ENCODE assay signal across 18 cellular contexts in genomic region chr6:127510876-127511275, GRCh38. TPM values are rescaled to one million over a fixed set of nuclear protein-coding genes. Genes with fewer than 3 reads are reported as not detected.
A peak's percentile ranks its signal among the peaks of the same experiment; 100 is the strongest.
DNase-seq lines count a peak whose midpoint lies in the region; ATAC-seq and TF ChIP-seq lines count a peak whose summit lies in the region.
"Had no signal": no experiment of that assay in that cellular context is flagged by ENCODE, and none has a peak within 500 bp of the region (broad histone marks: within the 10 kb centered on the region; RNA-seq: fewer than 3 reads in every experiment).

No MANE protein-coding gene starts in this region.

- peaks cover 25% of the 10 kb centered on the region for H3K79me2 ChIP-seq in Loucy (ENCODE audit: insufficient read depth, low read length)

- H3K4me1 Mint-ChIP-seq in glutamatergic neuron (ENCODE audit: low read depth, unreplicated experiment), result peaks cover 29% of the 10 kb centered on the region

- DNase-seq in glutamatergic neuron (no peak), activated gamma-delta T cell treated with Interleukin-2 at 50 U/mL for 16 hours (no peak)
- no peak for DNase-seq in activated CD8-positive, alpha-beta memory T cell treated with anti-CD3 and anti-CD28 coated beads, Interleukin-2, amount 50 U/mL, for 48 hours
- DNase-seq: ACHN; Caco-2; CD4-positive, alpha-beta T cell; DND-41; EL; HCEC 1CT had no signal

- no peak overlapping the region for H3K9ac ChIP-seq in Loucy (ENCODE audit: low read depth, low read length, poor library complexity, severe bottlenecking)

- H3K4me3 Mint-ChIP-seq in glutamatergic neuron (ENCODE audit: unreplicated experiment), result peak overlapping the region; percentile 9
- H3K4me3 Mint-ChIP-seq: CD4-positive, alpha-beta T cell; GM23338 had no signal

- H3K9me2 ChIP-seq in Loucy (replicated peaks; ENCODE audit: low read depth, low read length), result no peaks in the 10 kb centered on the region

- no peak overlapping the region for H3K27ac Mint-ChIP-seq in glutamatergic neuron (ENCODE audit: unreplicated experiment)
- H3K27ac Mint-ChIP-seq: CD4-positive, alpha-beta T cell; GM23338 had no signal

- no peak overlapping the region for H2AFZ ChIP-seq in Loucy (ENCODE audit: low read length)
- H2AFZ ChIP-seq: GM23338 had no signal

- peaks cover 10% of the 10 kb centered on the region for H3K27me3 Mint-ChIP-seq in glutamatergic neuron (ENCODE audit: unreplicated experiment)
- H3K27me3 Mint-ChIP-seq: CD4-positive, alpha-beta T cell had no signal

- peaks cover 18% of the 10 kb centered on the region for H3K9me3 Mint-ChIP-seq in glutamatergic neuron (ENCODE audit: unreplicated experiment)
- H3K9me3 Mint-ChIP-seq: CD4-positive, alpha-beta T cell; GM23338 had no signal

- H3K9me3 ChIP-seq in Loucy (ENCODE audit: insufficient read depth, low read depth, low read length), result no peaks in the 10 kb centered on the region
- H3K9me3 ChIP-seq: Caco-2 had no signal

- H3K36me3 ChIP-seq in Loucy (ENCODE audit: insufficient read depth, low read length), result 0 out of 2 replicates have a peak, but pooled peaks cover 3% of the 10 kb centered on the region

- no peaks in the 10 kb centered on the region for H3F3A ChIP-seq in Loucy (ENCODE audit: low read depth)

- TF ChIP-seq CTCF in Loucy (conservative IDR thresholded peaks at IDR 0.05; ENCODE audit: low read length) (no peak), VCaP (conservative IDR thresholded peaks at IDR 0.05) (no peak), glutamatergic neuron (IDR thresholded peaks at IDR 0.05; ENCODE audit: partially characterized antibody, unreplicated experiment) (no peak)

- peaks cover 40% of the 10 kb centered on the region for H3K4me1 ChIP-seq in Loucy (ENCODE audit: insufficient read depth, low read length, poor library complexity, severe bottlenecking)
- H3K4me1 ChIP-seq: Caco-2 had no signal

- H3K27ac ChIP-seq in VCaP, result peak overlapping the region; percentile 40; the same call in 1 of the 2 replicates
- H3K27ac ChIP-seq: C4-2B, HL-60 had no signal

- no peaks in the 10 kb centered on the region for H4K20me1 ChIP-seq in Loucy (ENCODE audit: insufficient read depth, low read length, poor library complexity, severe bottlenecking)

- ATAC-seq in HG03175 (IDR thresholded peaks at IDR 0.05; ENCODE audit: unreplicated experiment) (no peak), GM21423 (IDR thresholded peaks at IDR 0.05; ENCODE audit: unreplicated experiment) (no peak)
- ATAC-seq: GM12878, GM23338 had no signal

- peak overlapping the region; percentile 19 for H3K4me2 ChIP-seq in Loucy (ENCODE audit: low read depth, low read length, poor library complexity, severe bottlenecking)
- H3K4me2 ChIP-seq: GM23338 had no signal

- H3K36me3 Mint-ChIP-seq in glutamatergic neuron (ENCODE audit: unreplicated experiment), result peaks cover 11% of the 10 kb centered on the region

- H3K27me3 ChIP-seq in Loucy (ENCODE audit: insufficient read depth, low read length, poor library complexity, severe bottlenecking), result no peaks in the 10 kb centered on the region

- H3K4me3 ChIP-seq in Loucy (ENCODE audit: low read length, poor library complexity, severe bottlenecking), result no peak overlapping the region
- H3K4me3 ChIP-seq: GM12878, GM23338 had no signal

RNA-seq across cellular contexts. Expression of gene KIAA0408, which starts 51.7 kb away (rescaled TPM):
- total RNA-seq in glutamatergic neuron (ENCODE audit: unreplicated experiment), result 110 TPM
- total RNA-seq: Caco-2, G401 had no signal
